17 cellular contexts compared by ENCODE assay signal in the genomic region with DNA sequence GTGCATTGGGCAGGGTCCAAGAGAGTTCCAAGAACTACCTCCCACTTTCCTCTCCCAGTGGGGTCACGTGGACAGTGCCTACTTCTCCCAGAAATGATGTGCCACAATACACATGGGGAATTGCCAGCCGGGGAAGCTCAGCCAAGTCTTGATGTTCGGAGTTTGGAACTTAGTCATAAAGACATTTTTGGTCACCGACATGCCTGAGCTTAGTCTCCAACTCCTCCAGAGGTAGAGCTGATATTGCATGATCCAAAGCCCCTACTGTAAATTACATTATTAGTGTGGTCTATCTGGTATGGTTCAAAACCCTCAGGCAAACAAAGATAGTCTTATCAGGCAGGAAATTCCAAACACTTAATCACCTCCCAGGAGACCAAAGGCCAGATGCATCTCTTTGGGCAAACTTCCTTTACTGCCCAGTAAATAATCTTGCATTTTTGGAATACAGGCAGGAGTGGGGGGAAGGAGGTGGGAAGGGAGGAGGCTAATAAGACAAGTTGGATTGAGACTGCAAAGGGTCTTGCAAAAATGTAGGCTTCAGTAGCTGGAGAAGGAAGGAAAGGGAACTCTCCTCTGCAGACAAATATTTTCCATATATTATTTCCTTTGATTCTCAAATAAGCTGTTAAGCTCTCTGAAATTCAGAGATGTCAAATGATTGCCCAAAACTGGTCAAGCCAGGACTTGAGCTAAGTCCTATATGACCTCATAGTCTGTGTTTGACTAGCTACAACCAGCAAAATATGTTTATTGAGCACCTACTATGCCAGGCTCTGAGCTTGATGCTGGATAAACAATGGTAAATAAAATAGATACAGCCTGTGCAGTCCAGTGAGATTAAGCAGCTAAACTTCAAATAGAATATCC.
DNase-seq lines count a peak whose midpoint lies in the region; ATAC-seq, FAIRE-seq and TF ChIP-seq lines count a peak whose summit lies in the region.
"Had no signal": no experiment of that assay in that cellular context is flagged by ENCODE, and none has a peak within 500 bp of the region (broad histone marks: within the 10 kb centered on the region; RNA-seq: fewer than 3 reads in every experiment).

No MANE protein-coding gene starts in this region.

- no peaks in the 10 kb centered on the region for H3K36me3 ChIP-seq in astrocyte (ENCODE audit: insufficient read depth, low read length)
- H3K36me3 ChIP-seq in mesendoderm (ENCODE audit: control insufficient read depth, insufficient read depth, low read length) = no peaks in the 10 kb centered on the region
- H3K36me3 ChIP-seq: neutrophil had no signal

- H3K4me3 Mint-ChIP-seq in astrocyte (ENCODE audit: unreplicated experiment) = no peak overlapping the region
- H3K4me3 Mint-ChIP-seq in stimulated activated memory B cell treated with anti-CD40 and anti-IgM and Interleukin-4, amounts not matched to agents 10 μg/mL and 1 μg/mL and 100 μg/mL, for 72 hours = no peak overlapping the region
- H3K4me3 Mint-ChIP-seq: mesothelial cell of epicardium had no signal

- peak; percentile 20 for FAIRE-seq in astrocyte (lab: Jason Lieb, UNC)
- FAIRE-seq: GM12878 had no signal

- H4K8ac ChIP-seq in mesendoderm (ENCODE audit: low read depth, low read length) = no peak overlapping the region

- H2BK15ac ChIP-seq in mesendoderm (replicated peaks; ENCODE audit: low read depth) = no peak overlapping the region

- peaks cover 6% of the 10 kb centered on the region for H3K4me1 Mint-ChIP-seq in astrocyte (ENCODE audit: low read depth, unreplicated experiment)
- no peaks in the 10 kb centered on the region for H3K4me1 Mint-ChIP-seq in stimulated activated memory B cell treated with anti-CD40 and anti-IgM and Interleukin-4, amounts not matched to agents 10 μg/mL and 1 μg/mL and 100 μg/mL, for 72 hours

- H3K18ac ChIP-seq in mesendoderm (ENCODE audit: low read length) = peak overlapping the region; percentile 21

- H3K9me3 Mint-ChIP-seq in astrocyte (ENCODE audit: unreplicated experiment) = no peaks in the 10 kb centered on the region
- H3K9me3 Mint-ChIP-seq in stimulated activated memory B cell treated with anti-CD40 and anti-IgM and Interleukin-4, amounts not matched to agents 10 μg/mL and 1 μg/mL and 100 μg/mL, for 72 hours = peaks cover 6% of the 10 kb centered on the region
- H3K9me3 Mint-ChIP-seq: mesothelial cell of epicardium had no signal

- H3K27ac Mint-ChIP-seq in astrocyte (ENCODE audit: unreplicated experiment) = no peak overlapping the region
- no peak overlapping the region for H3K27ac Mint-ChIP-seq in stimulated activated memory B cell treated with anti-CD40 and anti-IgM and Interleukin-4, amounts not matched to agents 10 μg/mL and 1 μg/mL and 100 μg/mL, for 72 hours
- H3K27ac Mint-ChIP-seq: mesothelial cell of epicardium had no signal

- H2AFZ ChIP-seq in astrocyte (ENCODE audit: low read depth, low read length) = no peak overlapping the region

- H3K79me1 ChIP-seq in mesendoderm (ENCODE audit: low read length) = no peaks in the 10 kb centered on the region

- H3K36me3 Mint-ChIP-seq in astrocyte (ENCODE audit: low read depth, unreplicated experiment) = no peaks in the 10 kb centered on the region
- H3K36me3 Mint-ChIP-seq in stimulated activated memory B cell treated with anti-CD40 and anti-IgM and Interleukin-4, amounts not matched to agents 10 μg/mL and 1 μg/mL and 100 μg/mL, for 72 hours = no peaks in the 10 kb centered on the region
- H3K36me3 Mint-ChIP-seq: mesothelial cell of epicardium had no signal

- H3K9me3 ChIP-seq in astrocyte (ENCODE audit: insufficient read depth, low read depth, low read length) = no peaks in the 10 kb centered on the region
- H3K9me3 ChIP-seq: neutrophil had no signal

- H3K4me3 ChIP-seq in astrocyte (ENCODE audit: insufficient read depth, low read depth, low read length) = no peak overlapping the region
- no peak overlapping the region for H3K4me3 ChIP-seq in mesendoderm (ENCODE audit: low read length)
- H3K4me3 ChIP-seq: GM12878 had no signal

- no peak overlapping the region for H3K23ac ChIP-seq in mesendoderm (ENCODE audit: low read length)

- ATAC-seq in GM19324 (IDR thresholded peaks at IDR 0.05; ENCODE audit: low FRiP score, unreplicated experiment) (no peak), HG03378 (IDR thresholded peaks at IDR 0.05; ENCODE audit: unreplicated experiment) (no peak), HG03520 (IDR thresholded peaks at IDR 0.05; ENCODE audit: unreplicated experiment) (no peak)
- no peak for ATAC-seq in stimulated activated memory B cell treated with anti-CD40 and anti-IgM and Interleukin-4, amounts not matched to agents 10 μg/mL and 1 μg/mL and 100 μg/mL, for 72 hours
- ATAC-seq: GM12878 had no signal

- H3K9ac ChIP-seq in astrocyte (ENCODE audit: low read length) (no peak overlapping the region), mesendoderm (ENCODE audit: low read length) (no peak overlapping the region)

- H3K27me3 ChIP-seq in astrocyte (ENCODE audit: insufficient read depth, low read length) (no peaks in the 10 kb centered on the region), mesendoderm (ENCODE audit: insufficient read depth, low read length, poor library complexity) (no peaks in the 10 kb centered on the region)
- H3K27me3 ChIP-seq: neutrophil had no signal

- no CpG with 5 or more reads among the region's 4 CpGs for WGBS in mesendoderm (ENCODE audit: extremely low coverage, insufficient coverage, low lambda C conversion rate)

- H3K56ac ChIP-seq in mesendoderm (ENCODE audit: low read length) = peak overlapping the region; percentile 44

- H3K4me1 ChIP-seq in astrocyte (ENCODE audit: insufficient read depth, low read length) = peaks cover 24% of the 10 kb centered on the region
- H3K4me1 ChIP-seq in mesendoderm (ENCODE audit: control insufficient read depth, low read depth, low read length) = peaks cover 2% of the 10 kb centered on the region

- DNase-seq in AG08396 (ENCODE audit: low spot score) = peak; percentile 39
- DNase-seq in HS-5 (ENCODE audit: low read depth) = peak; percentile 16
- DNase-seq in astrocyte (ENCODE audit: low read depth) = peak; percentile 86
- DNase-seq in mesendoderm = peak; percentile 88
- DNase-seq: activated CD4-positive, alpha-beta T cell treated with anti-CD3 and anti-CD28 coated beads for 1 hour; activated T-cell treated with anti-CD3 and anti-CD28 coated beads, Interleukin-2, amount 50 U/mL, for 1 hour; dermis blood vessel endothelial cell; DMS79 treated with DMSO at 0.1 percent for 48 hours; NCI-H1092; NCI-H446 treated with DMSO at 0.1 percent for 48 hours had no signal

- H2BK5ac ChIP-seq in mesendoderm (ENCODE audit: low read length) = peak overlapping the region; percentile 65

- H4K20me1 ChIP-seq in astrocyte (ENCODE audit: insufficient read depth, low read length) = no peaks in the 10 kb centered on the region

- peaks cover 31% of the 10 kb centered on the region for H3K27me3 Mint-ChIP-seq in astrocyte (ENCODE audit: low read depth, unreplicated experiment)
- peaks cover 5% of the 10 kb centered on the region for H3K27me3 Mint-ChIP-seq in stimulated activated memory B cell treated with anti-CD40 and anti-IgM and Interleukin-4, amounts not matched to agents 10 μg/mL and 1 μg/mL and 100 μg/mL, for 72 hours

- H3K79me2 ChIP-seq in astrocyte (ENCODE audit: insufficient read depth, low read length) = no peaks in the 10 kb centered on the region
- H3K79me2 ChIP-seq in mesendoderm (ENCODE audit: control insufficient read depth, insufficient read depth, low read length) = no peaks in the 10 kb centered on the region

- H3K27ac ChIP-seq in astrocyte (ENCODE audit: low read depth, low read length) = no peak overlapping the region
- peak overlapping the region; percentile 8 for H3K27ac ChIP-seq in mesendoderm (ENCODE audit: low read depth, low read length)
- H3K27ac ChIP-seq: neutrophil had no signal

- H2BK120ac ChIP-seq in mesendoderm (ENCODE audit: low read depth, low read length) = no peak overlapping the region

- H2AK5ac ChIP-seq in mesendoderm (ENCODE audit: low read length) = no peak overlapping the region

- H4K5ac ChIP-seq in mesendoderm (ENCODE audit: low read length) = no peak overlapping the region

- TF ChIP-seq CTCF in astrocyte (IDR thresholded peaks at IDR 0.05; ENCODE audit: insufficient read depth, low read depth, low read length) = no peak

- no peak overlapping the region for H3K4ac ChIP-seq in mesendoderm (ENCODE audit: low read depth, low read length)

- H3K4me2 ChIP-seq in astrocyte (ENCODE audit: low read length) (peak overlapping the region; percentile 27), mesendoderm (ENCODE audit: low read length) (no peak overlapping the region)

Comparison
In these comparisons a context has a peak if more than half of its experiments do, and no peak if none do; other contexts are left out.
1. DNase-seq: peak in every context shown above with its lines; median percentile 88 in mesendoderm; 86 in astrocyte; 39 in AG08396; 16 in HS-5.